In the genomic region with DNA sequence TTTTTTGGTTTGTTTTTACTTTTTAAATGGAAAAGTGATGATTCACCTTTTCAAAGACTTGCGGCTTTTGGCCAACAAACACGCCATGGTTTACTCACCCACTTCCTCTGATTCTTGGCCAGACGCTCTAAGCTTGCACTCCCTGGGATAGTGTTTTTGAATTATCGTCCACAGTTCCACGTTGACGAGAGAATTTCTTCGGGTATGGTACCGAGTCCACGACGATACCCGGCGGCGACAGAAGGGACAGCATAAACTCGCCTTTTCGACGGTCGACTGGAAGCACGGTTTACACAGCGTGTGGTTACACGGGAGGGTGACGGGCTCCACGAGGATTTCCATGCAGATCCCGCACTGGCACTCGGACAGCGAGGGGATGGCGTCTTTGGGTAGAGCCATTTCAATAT, we compare ENCODE assay signal across 8 cellular contexts.
DNase-seq lines count a peak whose midpoint lies in the region; ATAC-seq lines count a peak whose summit lies in the region.

No MANE protein-coding gene starts in this region.

- DNase-seq in GM04504 (ENCODE audit: low read depth): peak; percentile 76
- DNase-seq in NCI-H345 (lab: John Stamatoyannopoulos, UW): peak; percentile 61
- DNase-seq in activated CD8-positive, alpha-beta memory T cell treated with anti-CD3 and anti-CD28 coated beads for 24 hours: peak; percentile 84
- peak; percentile 59 to 64 (median 61) for DNase-seq in effector memory CD4-positive, alpha-beta T cell
- peak; percentile 61 for DNase-seq in medulla oblongata (ENCODE audit: extremely low spot score)
- peak; percentile 22 to 47 (median 31) for DNase-seq in stimulated activated CD4-positive, alpha-beta T cell treated with anti-CD3 and anti-CD28 coated beads, TNF-alpha, amount 100 ng/mL, for 48 hours (ENCODE audit: low read depth in 3 of 3)

- ATAC-seq in HG02678 (IDR thresholded peaks at IDR 0.05; ENCODE audit: unreplicated experiment) (peak; percentile 5), HG02763 (IDR thresholded peaks at IDR 0.05; ENCODE audit: unreplicated experiment) (no peak)

- peaks cover 12% of the 10 kb centered on the region for H3K4me1 ChIP-seq in effector memory CD4-positive, alpha-beta T cell (ENCODE audit: control insufficient read depth, insufficient read depth, low read length, poor library complexity, severe bottlenecking)

- H3K27me3 ChIP-seq in effector memory CD4-positive, alpha-beta T cell (replicated peaks; ENCODE audit: control insufficient read depth, insufficient read depth, low read length, poor library complexity, severe bottlenecking): no peaks in the 10 kb centered on the region

- peak overlapping the region; percentile 80 for H3K27ac ChIP-seq in effector memory CD4-positive, alpha-beta T cell (ENCODE audit: insufficient read depth, low read length, poor library complexity, severe bottlenecking)

- H3K4me3 ChIP-seq in effector memory CD4-positive, alpha-beta T cell (ENCODE audit: insufficient read depth, low read depth, low read length, poor library complexity, severe bottlenecking): peak overlapping the region; percentile 79

- no peaks in the 10 kb centered on the region for H3K36me3 ChIP-seq in effector memory CD4-positive, alpha-beta T cell (ENCODE audit: control insufficient read depth, insufficient read depth, low read length)

- H3K9me3 ChIP-seq in effector memory CD4-positive, alpha-beta T cell (ENCODE audit: control insufficient read depth, low read length): no peaks in the 10 kb centered on the region

Comparison
In these comparisons a context has a peak if more than half of its experiments do, and no peak if none do; other contexts are left out.
1. DNase-seq: peak in every context shown above with its lines; median percentile 84 in activated CD8-positive, alpha-beta memory T cell treated with anti-CD3 and anti-CD28 coated beads for 24 hours; 76 in GM04504; 61 in NCI-H345; 61 in effector memory CD4-positive, alpha-beta T cell; 61 in medulla oblongata; 31 in stimulated activated CD4-positive, alpha-beta T cell treated with anti-CD3 and anti-CD28 coated beads, TNF-alpha, amount 100 ng/mL, for 48 hours.